Comparison of ENCODE assay signal across 11 cellular contexts in the genomic region with DNA sequence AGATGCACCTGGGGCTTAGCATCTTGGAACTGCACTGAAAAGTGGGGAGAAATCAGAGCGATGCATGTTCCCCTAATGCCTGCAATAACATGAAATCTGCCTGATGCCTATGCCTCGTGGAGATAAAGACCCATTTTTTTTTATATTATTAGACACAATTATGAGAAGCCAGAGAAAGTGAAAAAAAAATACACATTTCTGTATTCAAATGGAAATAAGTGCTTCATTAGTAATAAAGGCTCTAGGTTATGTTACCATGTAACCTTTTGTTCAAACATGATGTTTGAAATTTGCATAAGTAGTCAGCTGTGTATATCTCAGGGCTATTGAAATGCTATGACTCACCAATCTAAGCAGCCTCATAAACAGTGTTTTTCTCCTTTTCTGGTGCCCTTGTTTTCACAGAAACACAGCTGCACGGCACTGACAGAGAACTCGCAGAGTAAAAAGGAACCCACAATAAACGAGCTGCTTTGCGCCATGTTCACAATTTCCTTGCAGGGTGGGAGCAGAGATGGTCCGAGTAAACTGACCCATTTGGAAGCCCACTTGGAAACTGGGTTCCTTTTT.
DNase-seq lines count a peak whose midpoint lies in the region; ATAC-seq and TF ChIP-seq lines count a peak whose summit lies in the region.
"Had no signal": no experiment of that assay in that cellular context is flagged by ENCODE, and none has a peak within 500 bp of the region (broad histone marks: within the 10 kb centered on the region; RNA-seq: fewer than 3 reads in every experiment).

No MANE protein-coding gene starts in this region.

- H3K4me3 ChIP-seq in foreskin fibroblast (ENCODE audit: low read depth in 1 of 2, low read length in 2 of 2) = peak overlapping the region in 1 of 2 donors; percentile 21
- H3K4me3 ChIP-seq: BLaER1 had no signal

- DNase-seq in A172 (ENCODE audit: low spot score) = peak; percentile 62
- peak; percentile 87 for DNase-seq in LHCN-M2 (ENCODE audit: low read depth)
- peak; percentile 77 to 86 for DNase-seq in foreskin fibroblast
- DNase-seq in HEK293T (ENCODE audit: extremely low spot score) = no peak
- no peak for DNase-seq in NCI-H2107 treated with DMSO at 0.1 percent for 48 hours (lab: John Stamatoyannopoulos, UW; ENCODE audit: unreplicated experiment)
- DNase-seq in stimulated activated CD4-positive, alpha-beta T cell treated with anti-CD3 and anti-CD28 coated beads, Interleukin-12 subunit alpha, Interleukin-12 subunit beta, amount 100 ng/mL, for 4 hours = no peak
- DNase-seq: NCI-H2107, T-helper 2 cell had no signal

- ATAC-seq in GM19023 (IDR thresholded peaks at IDR 0.05; ENCODE audit: unreplicated experiment) (peak; percentile 59), HG02763 (IDR thresholded peaks at IDR 0.05; ENCODE audit: unreplicated experiment) (no peak)

- CTCF ChIA-PET in HEK293T (lab: Yijun Ruan, JAX) = no interaction called here

- TF ChIP-seq CTCF in foreskin fibroblast (IDR thresholded peaks at IDR 0.05; ENCODE audit: low read depth, low read length) = no peak

- POLR2A ChIA-PET in HEK293T (lab: Yijun Ruan, JAX) = no interaction called here

TF ChIP-seq in HEK293T, 16 proteins besides CTCF, POLR2A, EP300 and RAD21:
- TF ChIP-seq ZNF384 (IDR thresholded peaks at IDR 0.05) (no peak), TARDBP (IDR thresholded peaks at IDR 0.05) (no peak), SUZ12 (IDR thresholded peaks at IDR 0.05) (no peak), FOXM1 (IDR thresholded peaks at IDR 0.05; ENCODE audit: borderline replicate concordance) (no peak), ARNT (IDR thresholded peaks at IDR 0.05) (no peak), SP1 (IDR thresholded peaks at IDR 0.05) (no peak)

Comparison
In these comparisons a context has a peak if more than half of its experiments do, and no peak if none do; other contexts are left out.
1. DNase-seq: peak in A172 (single experiment), LHCN-M2 (single experiment) and foreskin fibroblast (2 of 2); none in HEK293T (single experiment), NCI-H2107 treated with DMSO at 0.1 percent for 48 hours (single experiment) and stimulated activated CD4-positive, alpha-beta T cell treated with anti-CD3 and anti-CD28 coated beads, Interleukin-12 subunit alpha, Interleukin-12 subunit beta, amount 100 ng/mL, for 4 hours (single experiment).